ENCODE assay signal across 18 cellular contexts in genomic region chr17:63487014-63487339, GRCh38. TPM values are rescaled to one million over a fixed set of nuclear protein-coding genes. Genes with fewer than 3 reads are reported as not detected.
DNase-seq lines count a peak whose midpoint lies in the region; ATAC-seq, FAIRE-seq and TF ChIP-seq lines count a peak whose summit lies in the region.
"Had no signal": no experiment of that assay in that cellular context is flagged by ENCODE, and none has a peak within 500 bp of the region (broad histone marks: within the 10 kb centered on the region; RNA-seq: fewer than 3 reads in every experiment).

No MANE protein-coding gene starts in this region.

- H3K27ac Mint-ChIP-seq in CD8-positive, alpha-beta T cell: no peak overlapping the region

- H3K9me3 ChIP-seq in OCI-LY3 (ENCODE audit: insufficient read depth, low read length) (no peaks in the 10 kb centered on the region), lower lobe of right lung (no peaks in the 10 kb centered on the region), upper lobe of left lung (no peaks in the 10 kb centered on the region)
- no peaks in the 10 kb centered on the region for H3K9me3 ChIP-seq in CD8-positive, alpha-beta T cell (ENCODE audit: low read length)
- H3K9me3 ChIP-seq: Caco-2, HAP-1 had no signal

- no peaks in the 10 kb centered on the region for H4K20me1 ChIP-seq in OCI-LY3 (ENCODE audit: insufficient read depth, low read length)

- TF ChIP-seq POLR2A in GM12892 (IDR thresholded peaks at IDR 0.05; ENCODE audit: low read depth, low read length) (no peak), upper lobe of left lung (IDR thresholded peaks at IDR 0.05) (no peak)

- peaks cover 8% of the 10 kb centered on the region for H3K4me1 ChIP-seq in OCI-LY3 (ENCODE audit: low read length)
- no peaks in the 10 kb centered on the region for H3K4me1 ChIP-seq in lower lobe of right lung
- peaks cover 0 to 9% (median 4%) of the 10 kb centered on the region in 4 donors for H3K4me1 ChIP-seq in upper lobe of left lung
- H3K4me1 ChIP-seq in CD8-positive, alpha-beta T cell (ENCODE audit: insufficient read depth, low read length): no peaks in the 10 kb centered on the region
- H3K4me1 ChIP-seq: Caco-2, HAP-1 had no signal

- peak; percentile 16 for DNase-seq in GM12892 (ENCODE audit: insufficient read length)
- DNase-seq in lower lobe of right lung: no peak
- DNase-seq in upper lobe of left lung: no peak
- no peak for DNase-seq in CD8-positive, alpha-beta T cell
- DNase-seq: Caco-2, DND-41, GDM1, GOT3, KG1 had no signal

- intact Hi-C loops in lower lobe of right lung (cut with DNase I): no loop called here
- intact Hi-C loops in CD8-positive, alpha-beta T cell (cut with DNase I, micrococcal nuclease): no loop called here

- peak overlapping the region; percentile 36; the same call in 1 of the 2 replicates for H3K4me2 ChIP-seq in OCI-LY3 (ENCODE audit: low read length)

- POLR2A ChIA-PET in CD8-positive, alpha-beta T cell (lab: Charles Lee): no interaction called here

- H3K36me3 Mint-ChIP-seq in CD8-positive, alpha-beta T cell: no peaks in the 10 kb centered on the region
- H3K36me3 Mint-ChIP-seq: CD14-positive monocyte had no signal

- peak overlapping the region; percentile 95 for H2AFZ ChIP-seq in OCI-LY3 (ENCODE audit: low read depth, low read length)

- H3K79me2 ChIP-seq in OCI-LY3 (ENCODE audit: low read length): no peaks in the 10 kb centered on the region

- no peak for FAIRE-seq in GM12892 (lab: Jason Lieb, UNC)
- FAIRE-seq: A204.1 had no signal

- 77 to 79% methylated on average over 8 to 10 of the region's 11 CpGs for WGBS in upper lobe of left lung, 2 donors

- no peaks in the 10 kb centered on the region for H3K36me3 ChIP-seq in OCI-LY3 (replicated peaks; ENCODE audit: low read depth, low read length)
- peaks cover 13% of the 10 kb centered on the region for H3K36me3 ChIP-seq in lower lobe of right lung
- H3K36me3 ChIP-seq in upper lobe of left lung: no peaks in the 10 kb centered on the region
- H3K36me3 ChIP-seq in CD8-positive, alpha-beta T cell (ENCODE audit: insufficient read depth, low read length): no peaks in the 10 kb centered on the region
- H3K36me3 ChIP-seq: HAP-1 had no signal

- no peaks in the 10 kb centered on the region for H3K9me3 Mint-ChIP-seq in CD8-positive, alpha-beta T cell
- H3K9me3 Mint-ChIP-seq: CD14-positive monocyte; CD8-positive, alpha-beta memory T cell; IgD-negative memory B cell had no signal

- CTCF ChIA-PET in CD8-positive, alpha-beta T cell (lab: Charles Lee): interaction anchor here (0.6 to 2.8 kb wide), 6 partner anchors 8 to 126 kb away, joined by 3 to 14 read pairs (median 4); no protein-coding TSS in a partner anchor

- H3K4me3 ChIP-seq in OCI-LY3 (ENCODE audit: low read length): no peak overlapping the region
- no peak overlapping the region for H3K4me3 ChIP-seq in lower lobe of right lung
- H3K4me3 ChIP-seq in upper lobe of left lung: no peak overlapping the region
- no peak overlapping the region for H3K4me3 ChIP-seq in CD8-positive, alpha-beta T cell (ENCODE audit: low read depth, low read length)
- H3K4me3 ChIP-seq: HAP-1 had no signal

- ATAC-seq in lower lobe of right lung (no peak), upper lobe of left lung (ENCODE audit: low FRiP score in 2 of 2) (no peak), GM18517 (IDR thresholded peaks at IDR 0.05; ENCODE audit: unreplicated experiment) (no peak), GM18909 (IDR thresholded peaks at IDR 0.05; ENCODE audit: poor library complexity, unreplicated experiment) (no peak)
- no peak for ATAC-seq in CD8-positive, alpha-beta T cell

- no peak overlapping the region for H3K9ac ChIP-seq in OCI-LY3 (ENCODE audit: low read length)

- no peak overlapping the region for H3K4me3 Mint-ChIP-seq in CD8-positive, alpha-beta T cell
- H3K4me3 Mint-ChIP-seq: CD14-positive monocyte; CD8-positive, alpha-beta memory T cell had no signal

- no peaks in the 10 kb centered on the region for H3K27me3 ChIP-seq in OCI-LY3 (ENCODE audit: low read depth, low read length)
- no peaks in the 10 kb centered on the region for H3K27me3 ChIP-seq in lower lobe of right lung (ENCODE audit: low read depth)
- H3K27me3 ChIP-seq in upper lobe of left lung: no peaks in the 10 kb centered on the region
- H3K27me3 ChIP-seq in CD8-positive, alpha-beta T cell (ENCODE audit: insufficient read depth, low read length): no peaks in the 10 kb centered on the region

- no peak for TF ChIP-seq EP300 in upper lobe of left lung (IDR thresholded peaks at IDR 0.05)

- H3K4me1 Mint-ChIP-seq in CD8-positive, alpha-beta T cell (ENCODE audit: low read depth): no peaks in the 10 kb centered on the region
- H3K4me1 Mint-ChIP-seq: CD14-positive monocyte; CD8-positive, alpha-beta memory T cell had no signal

- H3K27me3 Mint-ChIP-seq in CD8-positive, alpha-beta T cell (ENCODE audit: low read depth): no peaks in the 10 kb centered on the region

- TF ChIP-seq CTCF in OCI-LY3 (IDR thresholded peaks at IDR 0.05; ENCODE audit: low read depth, low read length) (no peak), lower lobe of right lung (IDR thresholded peaks at IDR 0.05) (no peak), upper lobe of left lung (IDR thresholded peaks at IDR 0.05) (no peak)
- TF ChIP-seq CTCF in CD8-positive, alpha-beta T cell (IDR thresholded peaks at IDR 0.05): no peak

- H3K27ac ChIP-seq in OCI-LY3 (ENCODE audit: low read length) (no peak overlapping the region), lower lobe of right lung (peak overlapping the region; percentile 24), upper lobe of left lung (peak overlapping the region in 3 of 4 donors; percentile 28 to 72 (median 66))
- no peak overlapping the region for H3K27ac ChIP-seq in CD8-positive, alpha-beta T cell (ENCODE audit: low read depth, low read length)

RNA-seq across cellular contexts. Expression of gene ACE, which starts 10.1 kb away (rescaled TPM):
- 0.25 TPM for polyA plus RNA-seq in GM12892 (2012; ENCODE audit: missing spikeins)
- total RNA-seq in lower lobe of right lung (90.7 TPM), upper lobe of left lung (10 to 100 TPM; 21.1 to 90.6 (median 65.1) TPM)
- total RNA-seq in CD8-positive, alpha-beta T cell: 1 to 10 TPM; 4.3 to 5.5 TPM
- total RNA-seq: HT1080 had no signal
- polyA plus RNA-seq: CD14-positive monocyte had no signal

RNA-seq across cellular contexts. Expression of gene KCNH6, which starts 36.2 kb away (rescaled TPM):
- not detected for polyA plus RNA-seq in GM12892 (2012; ENCODE audit: missing spikeins)
- total RNA-seq in lower lobe of right lung: 0.27 TPM
- total RNA-seq in upper lobe of left lung: 1 to 10 TPM in 1 of 6 donors, under 1 TPM in 3, not detected in 2; 0.22 to 4.2 (median 0.31) TPM
- total RNA-seq in CD8-positive, alpha-beta T cell: not detected
- total RNA-seq: Caco-2; CD8-positive, alpha-beta memory T cell; HT1080 had no signal
- polyA plus RNA-seq: CD14-positive monocyte; CD8-positive, alpha-beta memory T cell; IgD-negative memory B cell had no signal

RNA-seq across cellular contexts. Expression of gene CYB561, which starts 40.9 kb away (rescaled TPM):
- 3.3 TPM for polyA plus RNA-seq in GM12892 (2012; ENCODE audit: missing spikeins)
- total RNA-seq in lower lobe of right lung (49.9 TPM), upper lobe of left lung (100 to 1,000 TPM in 1 of 6 donors, 10 to 100 TPM in 5; 53.7 to 124 (median 64.4) TPM)
- 10 to 100 TPM; 13.7 to 14.9 TPM for total RNA-seq in CD8-positive, alpha-beta T cell

Comparison
In these comparisons a context has a peak if more than half of its experiments do, and no peak if none do; other contexts are left out.
1. H3K27ac ChIP-seq: peak in lower lobe of right lung (single experiment) and upper lobe of left lung (3 of 4); none in OCI-LY3 (single experiment) and CD8-positive, alpha-beta T cell (single experiment).